ENCODE assay signal across 8 cellular contexts in genomic region chr10:103555321-103555649, GRCh38.
DNase-seq lines count a peak whose midpoint lies in the region; ATAC-seq and TF ChIP-seq lines count a peak whose summit lies in the region.

No MANE protein-coding gene starts in this region.

- H3K36me3 ChIP-seq in H7 (replicated peaks; ENCODE audit: control insufficient read depth, insufficient read depth, low read length) = no peaks in the 10 kb centered on the region
- H3K36me3 ChIP-seq in iPS-20b (ENCODE audit: insufficient read depth, low read depth, low read length) = no peaks in the 10 kb centered on the region
- no peaks in the 10 kb centered on the region for H3K36me3 ChIP-seq in spleen
- no peaks in the 10 kb centered on the region for H3K36me3 ChIP-seq in brain microvascular endothelial cell (replicated peaks)

- TF ChIP-seq CTCF in spleen (IDR thresholded peaks at IDR 0.05 in 8 of 11, conservative IDR thresholded peaks at IDR 0.05 in 3 of 11) (no peak), brain microvascular endothelial cell (IDR thresholded peaks at IDR 0.05; ENCODE audit: low read depth, low read length, missing control alignments) (no peak)

- TF ChIP-seq POLR2A in spleen (IDR thresholded peaks at IDR 0.05) = no peak

- H3K4me1 ChIP-seq in iPS-20b (ENCODE audit: insufficient read depth, low read length) (no peaks in the 10 kb centered on the region), spleen (peaks cover 0 to 36% (median 14%) of the 10 kb centered on the region in 6 donors)

- H3K4me3 Mint-ChIP-seq in activated naive CD8-positive, alpha-beta T cell = peak overlapping the region; percentile 69

- H3K27ac ChIP-seq in iPS-20b (ENCODE audit: low read length) (no peak overlapping the region), spleen (no peak overlapping the region), brain microvascular endothelial cell (no peak overlapping the region)

- in situ Hi-C loops in brain microvascular endothelial cell (cut with HindIII; ENCODE audit: low pct_ligation_motif_present, low sequenced_read_pairs) = no loop called here

- no peak overlapping the region for H3K27ac Mint-ChIP-seq in activated naive CD8-positive, alpha-beta T cell

- intact Hi-C loops in spleen (cut with DNase I; ENCODE audit: low total_unique reads) = no loop called here

- no peaks in the 10 kb centered on the region for H3K9me3 Mint-ChIP-seq in activated naive CD8-positive, alpha-beta T cell (ENCODE audit: low read depth)

- H3K4me3 ChIP-seq in H7 (ENCODE audit: insufficient read depth, low read depth, low read length) = peak overlapping the region; percentile 47
- H3K4me3 ChIP-seq in iPS-20b (ENCODE audit: low read length) = peak overlapping the region; percentile 56; the same call in 1 of the 2 replicates
- peak overlapping the region in 6 of 8 donors; percentile 26 to 68 (median 36) for H3K4me3 ChIP-seq in spleen
- no peak overlapping the region for H3K4me3 ChIP-seq in brain microvascular endothelial cell (ENCODE audit: low read depth, low read length)

- H3K27me3 Mint-ChIP-seq in activated naive CD8-positive, alpha-beta T cell = peaks cover 7% of the 10 kb centered on the region

- H3K9ac ChIP-seq in iPS-20b (ENCODE audit: low read depth, low read length) = no peak overlapping the region

- H3K9me3 ChIP-seq in iPS-20b (ENCODE audit: insufficient read depth, low read depth, low read length) = no peaks in the 10 kb centered on the region
- no peaks in the 10 kb centered on the region for H3K9me3 ChIP-seq in spleen

- H3K27me3 ChIP-seq in H7 (ENCODE audit: control insufficient read depth, insufficient read depth, low read length) (peaks cover 10% of the 10 kb centered on the region), iPS-20b (ENCODE audit: insufficient read depth, low read length) (peaks cover 24% of the 10 kb centered on the region), spleen (replicated peaks in 1 of 7) (peaks cover 0 to 65% (median 4%) of the 10 kb centered on the region in 7 donors), brain microvascular endothelial cell (replicated peaks) (peaks cover 38% of the 10 kb centered on the region)

- peaks cover 17% of the 10 kb centered on the region for H3K4me1 Mint-ChIP-seq in activated naive CD8-positive, alpha-beta T cell (ENCODE audit: low read depth)

- no peak for ATAC-seq in HG02763 (IDR thresholded peaks at IDR 0.05; ENCODE audit: unreplicated experiment)

- WGBS in spleen, 5 donors = 0 to 6% (median 5%) methylated on average over 5 to 19 of the region's 19 CpGs

- DNase-seq in H7 (no peak), spleen (no peak), GDM1 (lab: John Stamatoyannopoulos, UW) (no peak), brain microvascular endothelial cell (no peak)
- DNase-seq in stimulated activated CD8-positive, alpha-beta memory T cell treated with anti-CD3 and anti-CD28 coated beads, Interleukin-4, amount 100 ng/mL, for 48 hours = no peak

- no peaks in the 10 kb centered on the region for H3K36me3 Mint-ChIP-seq in activated naive CD8-positive, alpha-beta T cell
